Comparison of ENCODE assay signal across 10 cellular contexts in genomic region chr11:72719144-72719543, GRCh38. TPM values are rescaled to one million over a fixed set of nuclear protein-coding genes. Genes with fewer than 3 reads are reported as not detected.
A peak's percentile ranks its signal among the peaks of the same experiment; 100 is the strongest.
DNase-seq lines count a peak whose midpoint lies in the region; ATAC-seq and TF ChIP-seq lines count a peak whose summit lies in the region.
"Had no signal": no experiment of that assay in that cellular context is flagged by ENCODE, and none has a peak within 500 bp of the region (broad histone marks: within the 10 kb centered on the region; RNA-seq: fewer than 3 reads in every experiment).

No MANE protein-coding gene starts in this region.

- H3K4me3 Mint-ChIP-seq in CD8-positive, alpha-beta memory T cell, result peak overlapping the region; percentile 89 to 95 (median 92)
- peak overlapping the region in 7 of 8 donors; percentile 15 to 99 (median 60) for H3K4me3 Mint-ChIP-seq in naive B cell
- no peak overlapping the region for H3K4me3 Mint-ChIP-seq in type B pancreatic cell

- H3K27ac Mint-ChIP-seq in CD8-positive, alpha-beta memory T cell, result peak overlapping the region; percentile 12 to 98 (median 92)
- H3K27ac Mint-ChIP-seq in naive B cell (peak overlapping the region in 4 of 6 donors; percentile 34 to 92 (median 64)), type B pancreatic cell (no peak overlapping the region)

- H3K9me3 ChIP-seq in CD8-positive, alpha-beta memory T cell (ENCODE audit: low read length), result no peaks in the 10 kb centered on the region

- H3K27ac ChIP-seq in CD8-positive, alpha-beta memory T cell (ENCODE audit: low read depth, low read length), result no peak overlapping the region

- peaks cover 0 to 57% (median 0%) of the 10 kb centered on the region in 3 donors for H3K36me3 Mint-ChIP-seq in CD8-positive, alpha-beta memory T cell
- H3K36me3 Mint-ChIP-seq in naive B cell, result no peaks in the 10 kb centered on the region
- no peaks in the 10 kb centered on the region for H3K36me3 Mint-ChIP-seq in type B pancreatic cell

- no peak for TF ChIP-seq POLR2A in NB4 (IDR thresholded peaks at IDR 0.05; ENCODE audit: extremely low read depth, insufficient read length)

- intact Hi-C loops in head of caudate nucleus (cut with DNase I), result no loop called here

- peaks cover 64 to 90% (median 69%) of the 10 kb centered on the region in 3 donors for H3K4me1 Mint-ChIP-seq in CD8-positive, alpha-beta memory T cell
- H3K4me1 Mint-ChIP-seq in naive B cell, result peaks cover 71 to 84% (median 76%) of the 10 kb centered on the region in 3 donors
- H3K4me1 Mint-ChIP-seq in type B pancreatic cell (ENCODE audit: unreplicated experiment), result peaks cover 54% of the 10 kb centered on the region

- POLR2A ChIA-PET in CD8-positive, alpha-beta memory T cell (lab: Charles Lee), result no interaction called here

- H3K27me3 Mint-ChIP-seq in CD8-positive, alpha-beta memory T cell, result peaks cover 0 to 5% of the 10 kb centered on the region in 2 donors
- H3K27me3 Mint-ChIP-seq in naive B cell, result no peaks in the 10 kb centered on the region
- H3K27me3 Mint-ChIP-seq in type B pancreatic cell, result no peaks in the 10 kb centered on the region

- no peaks in the 10 kb centered on the region for H3K9me3 Mint-ChIP-seq in CD8-positive, alpha-beta memory T cell
- no peaks in the 10 kb centered on the region for H3K9me3 Mint-ChIP-seq in naive B cell
- H3K9me3 Mint-ChIP-seq in type B pancreatic cell, result no peaks in the 10 kb centered on the region

- no peaks in the 10 kb centered on the region for H3K27me3 ChIP-seq in CD8-positive, alpha-beta memory T cell (ENCODE audit: insufficient read depth, low read length, poor library complexity, severe bottlenecking)

- ATAC-seq in naive B cell (ENCODE audit: low read depth in 2 of 2), result no peak

- peaks cover 8% of the 10 kb centered on the region for H3K36me3 ChIP-seq in CD8-positive, alpha-beta memory T cell (ENCODE audit: insufficient read depth, low read length)

- no peak overlapping the region for H3K4me3 ChIP-seq in CD8-positive, alpha-beta memory T cell (ENCODE audit: low read length)
- H3K4me3 ChIP-seq in NB4 (ENCODE audit: low read depth, low read length) (no peak overlapping the region), epithelial cell of esophagus (ENCODE audit: low read length) (peak overlapping the region; percentile 87)

- no peak for DNase-seq in CD8-positive, alpha-beta memory T cell
- DNase-seq in NB4 (ENCODE audit: low read depth) (peak; percentile 41), epithelial cell of esophagus (ENCODE audit: low read depth) (no peak), naive B cell (no peak), type B pancreatic cell (ENCODE audit: extremely low spot score, unreplicated experiment) (no peak), DMS 273 treated with DMSO at 0.1 percent for 48 hours (lab: John Stamatoyannopoulos, UW) (no peak), NCI-H524 treated with DMSO at 0.1 percent for 48 hours (lab: John Stamatoyannopoulos, UW) (no peak), head of caudate nucleus (no peak)
- DNase-seq: EL, small intestine had no signal

- H3K4me1 ChIP-seq in CD8-positive, alpha-beta memory T cell (ENCODE audit: insufficient read depth, low read length), result peaks cover 59% of the 10 kb centered on the region

- TF ChIP-seq CTCF in NB4 (IDR thresholded peaks at IDR 0.05; ENCODE audit: low read depth, low read length), result no peak
- no peak for TF ChIP-seq CTCF in epithelial cell of esophagus (IDR thresholded peaks at IDR 0.05; ENCODE audit: insufficient read depth, low read depth, low read length, missing control alignments)
- TF ChIP-seq CTCF in type B pancreatic cell (conservative IDR thresholded peaks at IDR 0.05), result no peak

- CTCF ChIA-PET in CD8-positive, alpha-beta memory T cell (lab: Charles Lee), result no interaction called here

RNA-seq across cellular contexts. Expression of gene ARAP1, which starts 33.1 kb away (rescaled TPM):
- total RNA-seq in CD8-positive, alpha-beta memory T cell, result 10 to 100 TPM; 61.2 to 64.0 TPM
- 39.8 TPM for polyA plus RNA-seq in CD8-positive, alpha-beta memory T cell
- polyA plus RNA-seq in naive B cell (ENCODE audit: low read depth in 6 of 6), result 10 to 100 TPM in 5 of 6 donors, 1 to 10 TPM in 1; 3.3 to 30.2 (median 14.0) TPM
- total RNA-seq in type B pancreatic cell (ENCODE audit: low replicate concordance), result 80.5 and 149 TPM in 2 replicates

RNA-seq across cellular contexts. Expression of gene PDE2A, which starts 44.9 kb away (rescaled TPM):
- under 1 TPM; 0.55 to 0.66 TPM for total RNA-seq in CD8-positive, alpha-beta memory T cell
- polyA plus RNA-seq in CD8-positive, alpha-beta memory T cell, result 0.08 TPM
- under 1 TPM in 3 of 6 donors, not detected in 3; 0.18 to 0.44 (median 0.36) TPM for polyA plus RNA-seq in naive B cell (ENCODE audit: low read depth in 6 of 6)
- 2.8 and 3.8 TPM in 2 replicates for total RNA-seq in type B pancreatic cell (ENCODE audit: low replicate concordance)
